ENCODE assay signal across 8 cellular contexts in genomic region chr19:46009530-46010510, GRCh38. TPM values are rescaled to one million over a fixed set of nuclear protein-coding genes. Genes with fewer than 3 reads are reported as not detected.
DNase-seq lines count a peak whose midpoint lies in the region; ATAC-seq, FAIRE-seq and TF ChIP-seq lines count a peak whose summit lies in the region.

No MANE protein-coding gene starts in this region.

- H3K27me3 ChIP-seq in AG04450 (ENCODE audit: control insufficient read depth, insufficient read depth, low read length) (peaks cover 6% of the 10 kb centered on the region), mesendoderm (ENCODE audit: insufficient read depth, low read length, poor library complexity) (no peaks in the 10 kb centered on the region)

- no peaks in the 10 kb centered on the region for H3K9me3 ChIP-seq in AG04450 (ENCODE audit: control insufficient read depth, insufficient read depth, low read length)

- CTCF ChIA-PET in AG04450 (lab: Charles Lee), result interaction anchor here (0.7 to 2.1 kb wide), 8 partner anchors 8 to 358 kb away, joined by 3 to 11 read pairs (median 4); partner anchors contain the start of gene CCDC61

- DNase-seq in AG04450 (ENCODE audit: low read depth, low spot score) (no peak), GM19239 (ENCODE audit: insufficient read length, low spot score) (peak; percentile 54), NCI-H446 (lab: John Stamatoyannopoulos, UW) (peak; percentile 28 to 70), mesendoderm (peak; percentile 90)
- DNase-seq in activated CD4-positive, alpha-beta T cell treated with anti-CD3 and anti-CD28 coated beads, Interleukin-2, amount 50 U/mL, for 48 hours, result peak; percentile 72 to 75
- DNase-seq in effector CD8-positive, alpha-beta T cell (lab: John Stamatoyannopoulos, UW), result peak; percentile 56
- peak; percentile 57 for DNase-seq in stimulated activated CD8-positive, alpha-beta memory T cell treated with anti-CD3 and anti-CD28 coated beads, Interleukin-4, amount 100 ng/mL, for 24 hours (ENCODE audit: low read depth)

- H3K27ac ChIP-seq in AG04450 (ENCODE audit: low read depth, low read length) (no peak overlapping the region), mesendoderm (ENCODE audit: low read depth, low read length) (no peak overlapping the region)

- no peaks in the 10 kb centered on the region for H3K79me1 ChIP-seq in mesendoderm (ENCODE audit: low read length)

- H3K9ac ChIP-seq in mesendoderm (ENCODE audit: low read length), result no peak overlapping the region

- H3K18ac ChIP-seq in mesendoderm (ENCODE audit: low read length), result no peak overlapping the region

- ATAC-seq in HG02870 (IDR thresholded peaks at IDR 0.05; ENCODE audit: unreplicated experiment), result no peak

- peak; percentile 23 for FAIRE-seq in GM19239 (lab: Jason Lieb, UNC)

- H2BK120ac ChIP-seq in mesendoderm (ENCODE audit: low read depth, low read length), result no peak overlapping the region

- H4K5ac ChIP-seq in mesendoderm (ENCODE audit: low read length), result no peak overlapping the region

- no peak overlapping the region for H2BK5ac ChIP-seq in mesendoderm (ENCODE audit: low read length)

- peak; percentile 82 for TF ChIP-seq CTCF in AG04450 (IDR thresholded peaks at IDR 0.05; ENCODE audit: low read depth, low read length)

- H2AK5ac ChIP-seq in mesendoderm (ENCODE audit: low read length), result no peak overlapping the region

- H3K79me2 ChIP-seq in mesendoderm (ENCODE audit: control insufficient read depth, insufficient read depth, low read length), result no peaks in the 10 kb centered on the region

- H3K56ac ChIP-seq in mesendoderm (ENCODE audit: low read length), result no peak overlapping the region

- POLR2A ChIA-PET in AG04450 (lab: Yijun Ruan, JAX), result interaction anchor here (0.6 kb wide), 2 partner anchors 146 to 831 kb away, joined by 3 to 6 read pairs; no protein-coding TSS in a partner anchor

- H3K4me3 ChIP-seq in AG04450 (ENCODE audit: low read depth, low read length), result no peak overlapping the region
- no peak overlapping the region for H3K4me3 ChIP-seq in mesendoderm (ENCODE audit: low read length)

- H3K4ac ChIP-seq in mesendoderm (ENCODE audit: low read depth, low read length), result no peak overlapping the region

- H3K4me2 ChIP-seq in mesendoderm (ENCODE audit: low read length), result no peak overlapping the region

- H3K4me1 ChIP-seq in mesendoderm (ENCODE audit: control insufficient read depth, low read depth, low read length), result peaks cover 4% of the 10 kb centered on the region

- H3K36me3 ChIP-seq in mesendoderm (ENCODE audit: control insufficient read depth, insufficient read depth, low read length), result no peaks in the 10 kb centered on the region

- H4K8ac ChIP-seq in mesendoderm (ENCODE audit: low read depth, low read length), result no peak overlapping the region

- no CpG with 5 or more reads among the region's 28 CpGs for WGBS in mesendoderm (ENCODE audit: extremely low coverage, insufficient coverage, low lambda C conversion rate)

- no peak overlapping the region for H3K23ac ChIP-seq in mesendoderm (ENCODE audit: low read length)

- no peak overlapping the region for H2BK15ac ChIP-seq in mesendoderm (replicated peaks; ENCODE audit: low read depth)

RNA-seq across cellular contexts. Expression of gene PGLYRP1, which starts 13.0 kb away (rescaled TPM):
- polyA plus RNA-seq in AG04450 (2011; rRNA removed), result not detected in 2 replicates
- polyA minus RNA-seq in AG04450 (2011; rRNA and poly(A)+ RNA removed), result not detected in 2 replicates
- polyA plus RNA-seq in mesendoderm (2013, experiment 1 of 2), result 0.06 TPM
- not detected for polyA plus RNA-seq in mesendoderm (2013, experiment 2 of 2)

RNA-seq across cellular contexts. Expression of gene CCDC61, which starts 14.6 kb away (rescaled TPM):
- polyA plus RNA-seq in AG04450 (2011; rRNA removed), result 4.2 and 6.8 TPM in 2 replicates
- 5.3 and 6.0 TPM in 2 replicates for polyA minus RNA-seq in AG04450 (2011; rRNA and poly(A)+ RNA removed)
- polyA plus RNA-seq in mesendoderm (2013, experiment 1 of 2), result 4.3 TPM
- 4.6 TPM for polyA plus RNA-seq in mesendoderm (2013, experiment 2 of 2)

RNA-seq across cellular contexts. Expression of gene IGFL4, which starts 31.0 kb away (rescaled TPM):
- not detected in 2 replicates for polyA plus RNA-seq in AG04450 (2011; rRNA removed)
- not detected in 2 replicates for polyA minus RNA-seq in AG04450 (2011; rRNA and poly(A)+ RNA removed)
- 0.06 TPM for polyA plus RNA-seq in mesendoderm (2013, experiment 1 of 2)
- 0.04 TPM for polyA plus RNA-seq in mesendoderm (2013, experiment 2 of 2)

RNA-seq across cellular contexts. Expression of gene NOVA2, which starts 36.2 kb away (rescaled TPM):
- 0.02 TPM in 1 of 2 replicates, not detected in the other for polyA plus RNA-seq in AG04450 (2011; rRNA removed)
- 0.04 and 0.23 TPM in 2 replicates for polyA minus RNA-seq in AG04450 (2011; rRNA and poly(A)+ RNA removed)
- polyA plus RNA-seq in mesendoderm (2013, experiment 1 of 2), result 0.93 TPM
- polyA plus RNA-seq in mesendoderm (2013, experiment 2 of 2), result 0.98 TPM
